In genomic region chr2:34578641-34579040, GRCh38 we compare ENCODE assay signal across 26 cellular contexts.
DNase-seq lines count a peak whose midpoint lies in the region; ATAC-seq, FAIRE-seq and TF ChIP-seq lines count a peak whose summit lies in the region.
"Had no signal": no experiment of that assay in that cellular context is flagged by ENCODE, and none has a peak within 500 bp of the region (broad histone marks: within the 10 kb centered on the region; RNA-seq: fewer than 3 reads in every experiment).

No MANE protein-coding gene starts in this region.

- DNase-seq in ACHN (peak; percentile 4), HT1080 (ENCODE audit: low read depth) (peak; percentile 75), bronchial epithelial cell (ENCODE audit: low read depth) (peak; percentile 78), kidney tubule cell (ENCODE audit: low spot score) (peak; percentile 80), GM20000 (ENCODE audit: low spot score) (no peak), heart left ventricle (no peak)
- DNase-seq: 8988T; AML-193; C1 segment of cervical spinal cord; CD8-positive, alpha-beta T cell; DMS79; H7; Kasumi-1; MM.1S; NCI-H1048; NCI-H1417 treated with DMSO at 0.1 percent for 48 hours; NCI-H187; NCI-H446 treated with DMSO at 0.1 percent for 48 hours; NCI-H526 treated with DMSO at 0.1 percent for 48 hours; OCI-M1; RPMI8226; SIG-M5; SK-N-SH had no signal

- H3K4me1 ChIP-seq in heart left ventricle: no peaks in the 10 kb centered on the region

- ATAC-seq in HG03139 (IDR thresholded peaks at IDR 0.05; ENCODE audit: unreplicated experiment) (no peak), heart left ventricle (no peak)
- ATAC-seq: CD8-positive, alpha-beta T cell had no signal

- 73 to 87% (median 78%) methylated on average over 2 of the region's 2 CpGs for WGBS in heart left ventricle, 4 donors

- H3K27me3 ChIP-seq in bronchial epithelial cell (ENCODE audit: control insufficient read depth, insufficient read depth, low read length) (no peaks in the 10 kb centered on the region), heart left ventricle (no peaks in the 10 kb centered on the region)

- peaks cover 0 to 14% (median 0%) of the 10 kb centered on the region in 12 donors for H3K9me3 ChIP-seq in heart left ventricle

- in situ Hi-C loops in ACHN (cut with HindIII; ENCODE audit: low pct_ligation_motif_present, low pct_unique_long_range_greater_than_20kb, low sequenced_read_pairs): no loop called here

- TF ChIP-seq CTCF in bronchial epithelial cell (IDR thresholded peaks at IDR 0.05; ENCODE audit: insufficient read depth, low read length, severe bottlenecking) (no peak), GM20000 (IDR thresholded peaks at IDR 0.05; ENCODE audit: extremely low read depth, missing control alignments) (no peak), heart left ventricle (IDR thresholded peaks at IDR 0.05) (no peak)

- no peak overlapping the region for H3K27ac ChIP-seq in heart left ventricle

- no peak overlapping the region for H3K4me3 ChIP-seq in bronchial epithelial cell (ENCODE audit: low read depth, low read length)
- H3K4me3 ChIP-seq in heart left ventricle: no peak overlapping the region

- no peaks in the 10 kb centered on the region for H3K36me3 ChIP-seq in bronchial epithelial cell (ENCODE audit: control insufficient read depth, insufficient read depth, low read length)
- H3K36me3 ChIP-seq in heart left ventricle: no peaks in the 10 kb centered on the region

- intact Hi-C loops in heart left ventricle (cut with DNase I): no loop called here

- no peak for TF ChIP-seq POLR2A in heart left ventricle (IDR thresholded peaks at IDR 0.05)

- FAIRE-seq in bronchial epithelial cell (lab: Jason Lieb, UNC): no peak
- FAIRE-seq: D721Med, GM19239 had no signal

Comparison
In these comparisons a context has a peak if more than half of its experiments do, and no peak if none do; other contexts are left out.
1. DNase-seq: peak in ACHN (single experiment), HT1080 (single experiment), bronchial epithelial cell (single experiment) and kidney tubule cell (single experiment); none in GM20000 (single experiment) and heart left ventricle (0 of 5).